1 cellular context compared by ENCODE assay signal in genomic region chr13:21435710-21436151, GRCh38.
TF ChIP-seq lines count a peak whose summit lies in the region.

No MANE protein-coding gene starts in this region.

TF ChIP-seq in endothelial cell of umbilical vein, 7 proteins besides CTCF, POLR2A, EP300 and RAD21 (continued from another document):
- TF ChIP-seq POLR2AphosphoS5 (IDR thresholded peaks at IDR 0.05; ENCODE audit: insufficient read depth, low read depth, low read length) = peak; percentile 48
- no peak for TF ChIP-seq EZH2 (IDR thresholded peaks at IDR 0.05; ENCODE audit: borderline replicate concordance, low read depth, low read length, severe bottlenecking)
- peak; percentile 78 for TF ChIP-seq JUN (IDR thresholded peaks at IDR 0.05; ENCODE audit: borderline replicate concordance, insufficient read depth, insufficient read length, low read depth)
- TF ChIP-seq MYC (IDR thresholded peaks at IDR 0.05; ENCODE audit: low read depth, low read length) = no peak
